Comparison of ENCODE assay signal across 3 cellular contexts in genomic region chr2:120016800-120017199, GRCh38.
A peak's percentile ranks its signal among the peaks of the same experiment; 100 is the strongest.
TF ChIP-seq lines count a peak whose summit lies in the region.

No MANE protein-coding gene starts in this region.

TF ChIP-seq in IMR-90, 13 proteins besides CTCF, POLR2A, EP300 and RAD21:
- TF ChIP-seq BHLHE40 (IDR thresholded peaks at IDR 0.05; ENCODE audit: low read depth, low read length), result no peak
- peak; percentile 73 for TF ChIP-seq CEBPB (IDR thresholded peaks at IDR 0.05; ENCODE audit: low read depth, low read length)

TF ChIP-seq in GM12878, 131 proteins besides CTCF, POLR2A, EP300 and RAD21:
- TF ChIP-seq JUNB (IDR thresholded peaks at IDR 0.05) (no peak), SMAD5 (IDR thresholded peaks at IDR 0.05; ENCODE audit: low read depth) (no peak), ZBTB4 (CRISPR knock-in tag; IDR thresholded peaks at IDR 0.05) (no peak), MTA2 (IDR thresholded peaks at IDR 0.05; ENCODE audit: low read depth) (no peak), STAT3 (IDR thresholded peaks at IDR 0.05; ENCODE audit: low read depth, low read length) (no peak), WRNIP1 (IDR thresholded peaks at IDR 0.05; ENCODE audit: borderline replicate concordance, low read depth, low read length) (no peak), ZBTB33 (IDR thresholded peaks at IDR 0.05) (no peak), HDAC6 (IDR thresholded peaks at IDR 0.05; ENCODE audit: unreplicated experiment) (no peak), TBL1XR1 (IDR thresholded peaks at IDR 0.05; ENCODE audit: low read depth, low read length) (no peak), ATF2 (IDR thresholded peaks at IDR 0.05; ENCODE audit: low read length) (no peak), STAT1 (conservative IDR thresholded peaks at IDR 0.05) (no peak), FOXK2 (IDR thresholded peaks at IDR 0.05) (no peak), PRDM15 (CRISPR knock-in tag; IDR thresholded peaks at IDR 0.05) (no peak), PAX5 (IDR thresholded peaks at IDR 0.05; ENCODE audit: borderline replicate concordance, low read depth, low read length) (no peak), MYB (IDR thresholded peaks at IDR 0.05; ENCODE audit: borderline replicate concordance, low read depth, low read length) (no peak), PML (IDR thresholded peaks at IDR 0.05; ENCODE audit: low read length) (no peak)
TF ChIP-seq in GM12878: peak in this region for 0.

TF ChIP-seq in liver, 16 proteins besides CTCF, POLR2A, EP300 and RAD21:
- TF ChIP-seq HNF4A (conservative IDR thresholded peaks at IDR 0.05) (no peak), JUND (IDR thresholded peaks at IDR 0.05) (no peak), ZBTB33 (IDR thresholded peaks at IDR 0.05) (no peak), ATF3 (IDR thresholded peaks at IDR 0.05) (no peak), EGR1 (IDR thresholded peaks at IDR 0.05; ENCODE audit: low read depth in 2 of 2) (no peak), TAF1 (conservative IDR thresholded peaks at IDR 0.05) (no peak)
